Comparison of ENCODE assay signal across 19 cellular contexts in the genomic region with DNA sequence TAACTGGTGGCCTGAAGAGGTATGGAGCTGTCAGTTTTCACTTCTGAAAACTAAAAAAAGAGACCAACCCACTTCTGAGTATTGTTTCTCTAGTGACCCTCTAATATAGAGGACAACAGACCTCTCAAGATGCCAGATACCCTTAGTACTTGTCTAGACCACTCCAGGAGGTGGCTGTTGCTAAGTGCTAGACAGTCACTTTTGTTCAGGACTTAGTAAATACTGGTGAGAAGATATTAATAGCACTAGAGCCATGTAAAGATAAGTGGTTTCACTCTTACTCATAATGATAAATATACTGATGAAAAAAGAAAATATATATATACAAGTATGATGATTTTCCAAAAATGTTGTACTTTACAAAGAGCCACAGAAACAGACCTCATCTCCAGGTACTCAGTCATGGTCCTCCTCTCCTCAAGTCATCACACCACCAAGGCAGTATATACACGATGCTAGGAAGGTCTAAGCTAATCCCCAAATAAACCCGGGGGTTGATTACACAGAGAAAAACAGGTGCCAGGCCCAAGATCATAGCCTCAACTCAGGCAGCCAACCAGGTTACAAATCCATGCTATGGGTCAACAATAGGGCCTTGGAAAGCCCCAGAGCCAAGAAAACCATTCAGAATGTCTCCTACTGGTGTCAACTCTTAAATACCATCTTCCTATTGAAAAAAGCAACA.
DNase-seq lines count a peak whose midpoint lies in the region; ATAC-seq and TF ChIP-seq lines count a peak whose summit lies in the region.
"Had no signal": no experiment of that assay in that cellular context is flagged by ENCODE, and none has a peak within 500 bp of the region (broad histone marks: within the 10 kb centered on the region; RNA-seq: fewer than 3 reads in every experiment).

No MANE protein-coding gene starts in this region.

- no peak for TF ChIP-seq CTCF in left ventricle myocardium inferior (IDR thresholded peaks at IDR 0.05; ENCODE audit: borderline replicate concordance)
- no peak for TF ChIP-seq CTCF in ascending aorta (IDR thresholded peaks at IDR 0.05)

- H3K27ac ChIP-seq in left ventricle myocardium inferior (replicated peaks) (peak overlapping the region; percentile 70), ascending aorta (no peak overlapping the region)
- H3K27ac ChIP-seq: esophagus muscularis mucosa had no signal

- H3K9me3 ChIP-seq in left ventricle myocardium inferior (replicated peaks) (no peaks in the 10 kb centered on the region), ascending aorta (no peaks in the 10 kb centered on the region)
- H3K9me3 ChIP-seq: esophagus muscularis mucosa, HAP-1 had no signal

- H3K4me1 ChIP-seq in left ventricle myocardium inferior, result peaks cover 27% of the 10 kb centered on the region
- H3K4me1 ChIP-seq in ascending aorta, result no peaks in the 10 kb centered on the region
- H3K4me1 ChIP-seq: HAP-1 had no signal

- no peak overlapping the region for H3K4me3 ChIP-seq in left ventricle myocardium inferior
- no peak overlapping the region for H3K4me3 ChIP-seq in ascending aorta
- H3K4me3 ChIP-seq: esophagus muscularis mucosa, HAP-1, K562 had no signal

- intact Hi-C loops in left ventricle myocardium inferior (cut with micrococcal nuclease) (no loop called here), ascending aorta (cut with DNase I) (no loop called here)

- H3K36me3 ChIP-seq in left ventricle myocardium inferior (peaks cover 8% of the 10 kb centered on the region), ascending aorta (peaks cover 5 to 21% of the 10 kb centered on the region in 2 donors)
- H3K36me3 ChIP-seq: HAP-1 had no signal

- peak; percentile 79 for ATAC-seq in GM18907 (IDR thresholded peaks at IDR 0.05; ENCODE audit: unreplicated experiment)
- peak; percentile 90 for ATAC-seq in GM21528 (IDR thresholded peaks at IDR 0.05; ENCODE audit: low FRiP score, unreplicated experiment)
- peak; percentile 88 for ATAC-seq in HG03095 (IDR thresholded peaks at IDR 0.05; ENCODE audit: unreplicated experiment)
- ATAC-seq: K562; stimulated activated naive CD8-positive, alpha-beta T cell treated with anti-CD3 and anti-CD28 coated beads, Interleukin-15, Interleukin-2, amounts not matched to agents 100 U/mL and 50 U/mL, for 24 hours had no signal

- no peak for DNase-seq in left ventricle myocardium inferior
- no peak for DNase-seq in NCI-H510A treated with DMSO at 0.1 percent for 48 hours (lab: John Stamatoyannopoulos, UW)
- DNase-seq in ascending aorta (ENCODE audit: low spot score in 2 of 2), result no peak
- DNase-seq in stimulated activated CD4-positive, alpha-beta T cell treated with anti-CD3 and anti-CD28 coated beads, Interleukin-2, amount 100 ng/mL, for 48 hours, result no peak
- DNase-seq: activated CD4-positive, alpha-beta T cell treated with anti-CD3 and anti-CD28 coated beads, Interleukin-2, amount 50 U/mL, for 48 hours; activated naive CD4-positive, alpha-beta T cell treated with anti-CD3 and anti-CD28 coated beads, Interleukin-2, amount 50 U/mL, for 16 hours; CD8-positive, alpha-beta memory T cell; cerebellar nuclear complex; midbrain; NCI-H187; posterior cingulate gyrus; stimulated activated CD4-positive, alpha-beta T cell treated with anti-CD3 and anti-CD28 coated beads, Interleukin-2, amount 100 ng/mL, for 24 hours; stimulated activated naive CD8-positive, alpha-beta T cell treated with anti-CD3 and anti-CD28 coated beads, Interleukin-15, Interleukin-2, amounts not matched to agents 100 U/mL and 50 U/mL, for 24 hours had no signal

- H3K27me3 ChIP-seq in left ventricle myocardium inferior (ENCODE audit: low read depth), result no peaks in the 10 kb centered on the region
- no peaks in the 10 kb centered on the region for H3K27me3 ChIP-seq in ascending aorta
- H3K27me3 ChIP-seq: esophagus muscularis mucosa had no signal
